ENCODE assay signal across 21 cellular contexts in the genomic region with DNA sequence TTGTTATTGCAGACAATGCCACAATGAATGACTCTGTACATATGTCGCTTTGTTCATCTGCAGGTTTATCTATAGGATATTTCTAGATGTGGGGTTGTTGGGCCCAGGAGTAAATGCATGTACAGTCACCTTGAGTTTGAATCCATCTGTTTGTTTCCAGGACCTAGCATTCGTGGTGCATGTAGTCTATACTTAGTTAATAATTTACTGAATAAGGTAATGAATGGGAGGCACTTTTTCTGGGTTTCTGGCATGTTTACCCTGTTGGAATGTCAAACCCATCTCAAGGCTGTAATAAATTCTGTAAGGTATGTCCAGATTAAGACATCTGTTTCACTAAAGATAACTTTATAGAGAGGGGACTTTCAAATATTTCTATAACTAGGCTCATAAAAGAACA. TPM values are rescaled to one million over a fixed set of nuclear protein-coding genes. Genes with fewer than 3 reads are reported as not detected.
A peak's percentile ranks its signal among the peaks of the same experiment; 100 is the strongest.
DNase-seq lines count a peak whose midpoint lies in the region; ATAC-seq, FAIRE-seq and TF ChIP-seq lines count a peak whose summit lies in the region.
"Had no signal": no experiment of that assay in that cellular context is flagged by ENCODE, and none has a peak within 500 bp of the region (broad histone marks: within the 10 kb centered on the region; RNA-seq: fewer than 3 reads in every experiment).

No MANE protein-coding gene starts in this region.

- H3K4me3 ChIP-seq in A549 (no peak overlapping the region), LNCaP clone FGC (ENCODE audit: low read depth, low read length) (no peak overlapping the region), endothelial cell of umbilical vein (replicated peaks in 1 of 3; ENCODE audit: insufficient read depth in 1 of 3, low read depth in 1 of 3, low read length in 3 of 3) (no peak overlapping the region), pancreas (no peak overlapping the region)
- H3K4me3 ChIP-seq: BLaER1 treated with 17β-estradiol and CSF1 and Interleukin-3, amounts not matched to agents 10 nM and 100 nM; GM23338; HAP-1 had no signal

- H3K4me2 ChIP-seq in A549 (peak overlapping the region; percentile 40), endothelial cell of umbilical vein (ENCODE audit: insufficient read depth, low read length) (peak overlapping the region; percentile 61)
- H3K4me2 ChIP-seq: GM23338 had no signal

- no peak for FAIRE-seq in A549 (lab: Jason Lieb, UNC)
- no peak for FAIRE-seq in endothelial cell of umbilical vein (lab: Jason Lieb, UNC)
- FAIRE-seq in pancreas (lab: Jason Lieb, UNC), result no peak
- FAIRE-seq: G401.6 had no signal

- no peaks in the 10 kb centered on the region for H3K79me2 ChIP-seq in endothelial cell of umbilical vein (ENCODE audit: control insufficient read depth, insufficient read depth, low read length)

- intact Hi-C loops in endothelial cell of umbilical vein (cut with micrococcal nuclease), result loop anchor here (2.0 kb wide), 1 partner anchor 23 kb away; a partner anchor contains a TSS
- intact Hi-C loops in pancreas (cut with DNase I), result no loop called here

- POLR2A ChIA-PET in A549 (lab: Yijun Ruan, JAX) (no interaction called here), endothelial cell of umbilical vein (lab: Charles Lee) (no interaction called here)

- H3K27me3 ChIP-seq in endothelial cell of umbilical vein (ENCODE audit: control insufficient read depth in 2 of 2, insufficient read depth in 2 of 2, low read length in 2 of 2) (no peaks in the 10 kb centered on the region), pancreas (no peaks in the 10 kb centered on the region)
- H3K27me3 ChIP-seq: BLaER1 treated with 17β-estradiol and CSF1 and Interleukin-3, amounts not matched to agents 10 nM and 100 nM had no signal

- dilution Hi-C loops in endothelial cell of umbilical vein (cut with MboI; ENCODE audit: extremely low pct_ligation_motif_present, low sequenced_read_pairs), result no loop called here

- TF ChIP-seq CTCF in A549 (IDR thresholded peaks at IDR 0.05), result no peak
- TF ChIP-seq CTCF in LNCaP clone FGC (IDR thresholded peaks at IDR 0.05; ENCODE audit: control insufficient read depth, extremely low read depth, insufficient read depth), result no peak
- no peak for TF ChIP-seq CTCF in endothelial cell of umbilical vein (IDR thresholded peaks at IDR 0.05; ENCODE audit: extremely low read depth in 1 of 2, insufficient read depth in 1 of 2, low read depth in 1 of 2, low read length in 2 of 2)
- TF ChIP-seq CTCF in pancreas (IDR thresholded peaks at IDR 0.05), result no peak

- H3K9me1 ChIP-seq in endothelial cell of umbilical vein (replicated peaks; ENCODE audit: control insufficient read depth, extremely low read depth, insufficient read depth, low read length), result no peaks in the 10 kb centered on the region

- no peaks in the 10 kb centered on the region for H3K9me3 ChIP-seq in A549
- no peaks in the 10 kb centered on the region for H3K9me3 ChIP-seq in endothelial cell of umbilical vein (replicated peaks; ENCODE audit: control insufficient read depth, insufficient read depth, low read length)
- H3K9me3 ChIP-seq in pancreas, result no peaks in the 10 kb centered on the region
- H3K9me3 ChIP-seq: HAP-1 had no signal

- H3K27ac ChIP-seq in A549 (no peak overlapping the region), endothelial cell of umbilical vein (ENCODE audit: insufficient read depth, low read depth, low read length) (no peak overlapping the region), pancreas (no peak overlapping the region)
- H3K27ac ChIP-seq: BLaER1 treated with 17β-estradiol and CSF1 and Interleukin-3, amounts not matched to agents 10 nM and 100 nM had no signal

- H4K20me1 ChIP-seq in endothelial cell of umbilical vein (replicated peaks; ENCODE audit: control insufficient read depth, extremely low read depth, insufficient read depth, low read length), result no peaks in the 10 kb centered on the region

- no peak for TF ChIP-seq EP300 in A549 (IDR thresholded peaks at IDR 0.05)

- no peak overlapping the region for H3K9ac ChIP-seq in endothelial cell of umbilical vein (replicated peaks; ENCODE audit: extremely low read depth, insufficient read depth, low read length)
- H3K9ac ChIP-seq: BLaER1 treated with 17β-estradiol and CSF1 and Interleukin-3, amounts not matched to agents 10 nM and 100 nM had no signal

- TF ChIP-seq RAD21 in A549 (conservative IDR thresholded peaks at IDR 0.05 in 1 of 2, IDR thresholded peaks at IDR 0.05 in 1 of 2), result no peak

- no peak overlapping the region for H2AFZ ChIP-seq in endothelial cell of umbilical vein (ENCODE audit: low read depth, low read length)
- H2AFZ ChIP-seq: GM23338 had no signal

- no peak for TF ChIP-seq POLR2A in A549 (IDR thresholded peaks at IDR 0.05; ENCODE audit: low read length)
- no peak for TF ChIP-seq POLR2A in endothelial cell of umbilical vein (IDR thresholded peaks at IDR 0.05; ENCODE audit: low read depth, low read length)

- CTCF ChIA-PET in A549 (lab: Yijun Ruan, JAX), result no interaction called here
- CTCF ChIA-PET in endothelial cell of umbilical vein (lab: Charles Lee), result interaction anchor here (1.0 kb wide), 1 partner anchor 135 kb away, joined by 3 read pairs; no protein-coding TSS in a partner anchor

- peaks cover 0 to 3% of the 10 kb centered on the region in 2 experiments for H3K36me3 ChIP-seq in endothelial cell of umbilical vein (ENCODE audit: control insufficient read depth in 2 of 2, extremely low read depth in 1 of 2, insufficient read depth in 2 of 2, low read length in 2 of 2)
- H3K36me3 ChIP-seq in pancreas, result no peaks in the 10 kb centered on the region
- H3K36me3 ChIP-seq: HAP-1 had no signal

- 45% methylated on average over 2 of the region's 2 CpGs for WGBS in A549 (ENCODE audit: missing lambda C conversion rate)
- WGBS in pancreas, 2 donors, result 51 to 54% methylated on average over 2 of the region's 2 CpGs

- H3K4me1 ChIP-seq in A549, result peaks cover 14% of the 10 kb centered on the region; the same call in 2 of the 3 replicates
- H3K4me1 ChIP-seq in endothelial cell of umbilical vein (ENCODE audit: control insufficient read depth, extremely low read depth, insufficient read depth, low read length), result peaks cover 16% of the 10 kb centered on the region
- H3K4me1 ChIP-seq in pancreas, result peaks cover 0 to 13% (median 10%) of the 10 kb centered on the region in 3 donors
- H3K4me1 ChIP-seq: HAP-1 had no signal

- BruUV-seq in endothelial cell of umbilical vein (replicated peaks; lab: Mats Ljungman, UMichigan), result no TSS peak

- DNase-seq in A549 (ENCODE audit: low read depth in 1 of 2, low spot score in 1 of 2) (no peak), LNCaP clone FGC (ENCODE audit: low read depth) (peak; percentile 44), endothelial cell of umbilical vein (ENCODE audit: low read depth, low spot score) (no peak), pancreas (no peak), activated gamma-delta T cell (lab: John Stamatoyannopoulos, UW) (no peak), AG08396 (ENCODE audit: low spot score) (no peak)
- DNase-seq: CD4-positive, alpha-beta memory T cell; KBM-7; NCI-H1092 treated with DMSO at 0.1 percent for 48 hours; NCI-H1436 treated with DMSO at 0.1 percent for 48 hours; NCI-H2029; NCI-H2227 treated with DMSO at 0.1 percent for 48 hours; NCI-H510A; NCI-H82; OCI-M1; Right ventricle myocardium superior had no signal

- ATAC-seq in A549 (no peak), pancreas (peak in 3 of 4 donors; percentile 29 to 65 (median 34)), HG02981 (IDR thresholded peaks at IDR 0.05; ENCODE audit: unreplicated experiment) (no peak)
- ATAC-seq: GM23338 had no signal

TF ChIP-seq in A549, 52 proteins besides CTCF, POLR2A, EP300 and RAD21 (continues in another document):
- TF ChIP-seq RCOR1 (IDR thresholded peaks at IDR 0.05; ENCODE audit: low read depth, low read length), result no peak
- TF ChIP-seq NFE2L2 (conservative IDR thresholded peaks at IDR 0.05; ENCODE audit: low read length), result no peak
- TF ChIP-seq EHMT2 (IDR thresholded peaks at IDR 0.05; ENCODE audit: low read depth), result no peak
- TF ChIP-seq KDM1A (IDR thresholded peaks at IDR 0.05; ENCODE audit: low read depth), result no peak
- TF ChIP-seq JUN (IDR thresholded peaks at IDR 0.05), result no peak
- no peak for TF ChIP-seq SREBF2 (IDR thresholded peaks at IDR 0.05)
- no peak for TF ChIP-seq CBX8 (IDR thresholded peaks at IDR 0.05)

TF ChIP-seq in endothelial cell of umbilical vein, 7 proteins besides CTCF, POLR2A, EP300 and RAD21:
- TF ChIP-seq, protein P1, sequence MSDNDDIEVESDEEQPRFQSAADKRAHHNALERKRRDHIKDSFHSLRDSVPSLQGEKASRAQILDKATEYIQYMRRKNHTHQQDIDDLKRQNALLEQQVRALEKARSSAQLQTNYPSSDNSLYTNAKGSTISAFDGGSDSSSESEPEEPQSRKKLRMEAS (IDR thresholded peaks at IDR 0.05; ENCODE audit: insufficient read depth, insufficient read length), result no peak
- TF ChIP-seq POLR2AphosphoS5 (IDR thresholded peaks at IDR 0.05; ENCODE audit: insufficient read depth, low read depth, low read length) (no peak), FOS (IDR thresholded peaks at IDR 0.05; ENCODE audit: borderline replicate concordance, insufficient read depth, low read length) (no peak), EZH2 (IDR thresholded peaks at IDR 0.05; ENCODE audit: borderline replicate concordance, low read depth, low read length, severe bottlenecking) (no peak), MYC (IDR thresholded peaks at IDR 0.05; ENCODE audit: low read depth, low read length) (no peak)

RNA-seq across cellular contexts. Expression of a gene that starts 23.5 kb away (rescaled TPM):
- polyA plus RNA-seq in A549 (2011; rRNA removed) (13.4 and 13.9 TPM in 2 replicates), A549 (2017; fragmentation: RNase III; extraction: RNeasy Plus Mini Kit Qiagen cat#74134 plus additional on column Dnase treatment) (3.8 to 5.7 TPM (median 4.1 TPM) in 3 replicates), endothelial cell of umbilical vein (3.5 and 4.2 TPM in 2 replicates), pancreas (1 to 10 TPM; 2.9 to 5.5 TPM)
- 2.0 and 2.6 TPM in 2 replicates for polyA plus RNA-seq in A549 (2012; cell fraction: cytosol; rRNA removed)
- polyA plus RNA-seq in A549 (2012; cell fraction: nucleus; rRNA removed), result 2.6 and 3.3 TPM in 2 replicates
- 7.6 and 11.0 TPM in 2 replicates for polyA minus RNA-seq in A549 (2011; rRNA and poly(A)+ RNA removed)
- total RNA-seq in endothelial cell of umbilical vein (7.7 and 10.7 TPM in 2 replicates), pancreas (1 to 10 TPM; 3.6 to 7.8 (median 4.8) TPM)
- polyA plus RNA-seq in endothelial cell of umbilical vein (2011; cell fraction: cytosol; rRNA removed), result 2.1 and 2.7 TPM in 2 replicates
- 37.5 and 42.5 TPM in 2 replicates for polyA plus RNA-seq in endothelial cell of umbilical vein (2011; cell fraction: nucleus; rRNA removed)
- polyA plus RNA-seq in endothelial cell of umbilical vein (2012), result 6.2 and 6.6 TPM in 2 replicates
- 13.3 TPM in 2 replicates for polyA minus RNA-seq in endothelial cell of umbilical vein
- polyA minus RNA-seq in endothelial cell of umbilical vein (2011; cell fraction: cytosol; rRNA and poly(A)+ RNA removed), result 4.4 TPM
- 24.1 and 36.8 TPM in 2 replicates for polyA minus RNA-seq in endothelial cell of umbilical vein (2011; cell fraction: nucleus; rRNA and poly(A)+ RNA removed)

Comparison
In these comparisons a context has a peak if more than half of its experiments do, and no peak if none do; other contexts are left out.
1. ATAC-seq: peak in pancreas (3 of 4); none in A549 (0 of 2) and HG02981 (single experiment).